8 cellular contexts compared by ENCODE assay signal in genomic region chr15:90234519-90234988, GRCh38. TPM values are rescaled to one million over a fixed set of nuclear protein-coding genes. Genes with fewer than 3 reads are reported as not detected.
A peak's percentile ranks its signal among the peaks of the same experiment; 100 is the strongest.
DNase-seq lines count a peak whose midpoint lies in the region; ATAC-seq, FAIRE-seq and TF ChIP-seq lines count a peak whose summit lies in the region.

No MANE protein-coding gene starts in this region.

- no peak for FAIRE-seq in frontal cortex (lab: Jason Lieb, UNC)

- POLR2A ChIA-PET in HEK293T (lab: Yijun Ruan, JAX) = interaction anchor here (0.9 to 3.1 kb wide), 11 partner anchors 9 to 132 kb away, joined by 3 to 37 read pairs (median 9); partner anchors contain the start of genes IDH2, NGRN, SEMA4B and TTLL13

- H3K36me3 ChIP-seq in GM06990 (ENCODE audit: control insufficient read depth, insufficient read depth, low read length) (peaks cover 6% of the 10 kb centered on the region), esophagus (ENCODE audit: control insufficient read depth in 2 of 2, insufficient read depth in 2 of 2, low read length in 1 of 2) (peaks cover 0 to 12% of the 10 kb centered on the region in 2 donors), psoas muscle (ENCODE audit: insufficient read depth in 1 of 2, low read depth in 1 of 2) (peaks cover 8 to 56% of the 10 kb centered on the region in 2 donors)

- 7 to 16% methylated on average over 10 of the region's 10 CpGs for WGBS in esophagus, 2 donors
- 17 to 24% (median 17%) methylated on average over 10 of the region's 10 CpGs for WGBS in psoas muscle, 3 donors

- ATAC-seq in psoas muscle (no peak), HG03457 (IDR thresholded peaks at IDR 0.05; ENCODE audit: unreplicated experiment) (no peak)

- H3K27ac ChIP-seq in esophagus (ENCODE audit: low read depth in 2 of 2, low read length in 1 of 2) (peak overlapping the region; percentile 83 to 88), psoas muscle (peak overlapping the region; percentile 94)

- intact Hi-C loops in psoas muscle (cut with DNase I) = no loop called here

- no peak for DNase-seq in GM06990 (ENCODE audit: extremely low read depth, insufficient read length)
- peak; percentile 66 for DNase-seq in OCI-M1 (lab: John Stamatoyannopoulos, UW)
- no peak for DNase-seq in psoas muscle
- DNase-seq in stimulated activated naive CD4-positive, alpha-beta T cell (lab: John Stamatoyannopoulos, UW) = no peak
- DNase-seq in frontal cortex (ENCODE audit: low spot score in 2 of 2) = no peak
- no peak for DNase-seq in HEK293T (ENCODE audit: extremely low spot score)

- CTCF ChIA-PET in HEK293T (lab: Yijun Ruan, JAX) = interaction anchor here (1.2 to 5.1 kb wide), 2 partner anchors 13 to 20 kb away, joined by 5 to 37 read pairs; no protein-coding TSS in a partner anchor

- H3K4me3 ChIP-seq in GM06990 (replicated peaks; ENCODE audit: low read depth, low read length) (peak overlapping the region; percentile 72), esophagus (ENCODE audit: low read depth in 1 of 2, low read length in 2 of 2) (peak overlapping the region; percentile 38 to 59), psoas muscle (peak overlapping the region; percentile 86)

- H3K4me1 ChIP-seq in esophagus (ENCODE audit: control insufficient read depth in 2 of 2, insufficient read depth in 2 of 2, low read length in 1 of 2) = peaks cover 4 to 23% of the 10 kb centered on the region in 2 donors
- H3K4me1 ChIP-seq in psoas muscle = peaks cover 39% of the 10 kb centered on the region

- H3K9me3 ChIP-seq in esophagus (ENCODE audit: control insufficient read depth in 2 of 2, insufficient read depth in 1 of 2, low read depth in 1 of 2, low read length in 1 of 2) = no peaks in the 10 kb centered on the region
- H3K9me3 ChIP-seq in psoas muscle = no peaks in the 10 kb centered on the region

- H3K27me3 ChIP-seq in GM06990 (replicated peaks; ENCODE audit: control insufficient read depth, insufficient read depth, low read length) (no peaks in the 10 kb centered on the region), esophagus (ENCODE audit: control insufficient read depth in 1 of 2, insufficient read depth in 2 of 2, low read length in 2 of 2) (no peaks in the 10 kb centered on the region), psoas muscle (ENCODE audit: insufficient read depth in 3 of 3, low read length in 2 of 3) (no peaks in the 10 kb centered on the region)

- TF ChIP-seq CTCF in GM06990 (IDR thresholded peaks at IDR 0.05; ENCODE audit: insufficient read depth, low read length, poor library complexity, severe bottlenecking) (no peak), psoas muscle (IDR thresholded peaks at IDR 0.05) (no peak)

TF ChIP-seq in HEK293T, 16 proteins besides CTCF, POLR2A, EP300 and RAD21:
- TF ChIP-seq SP1 (IDR thresholded peaks at IDR 0.05) = no peak
- no peak for TF ChIP-seq FOXA1 (IDR thresholded peaks at IDR 0.05)
- TF ChIP-seq HDGF (IDR thresholded peaks at IDR 0.05; ENCODE audit: borderline replicate concordance) = no peak
- no peak for TF ChIP-seq ARNT (IDR thresholded peaks at IDR 0.05)
- TF ChIP-seq L3MBTL2 (conservative IDR thresholded peaks at IDR 0.05) = no peak
- no peak for TF ChIP-seq LEF1 (IDR thresholded peaks at IDR 0.05; ENCODE audit: borderline replicate concordance)
- TF ChIP-seq PKNOX1 (IDR thresholded peaks at IDR 0.05) = no peak
- TF ChIP-seq CTBP1 (IDR thresholded peaks at IDR 0.05; ENCODE audit: borderline replicate concordance) = no peak

RNA-seq across cellular contexts. Expression of gene GDPGP1, which starts 0.5 kb away (rescaled TPM):
- polyA plus RNA-seq in esophagus (1 to 10 TPM; 2.1 to 2.2 TPM), psoas muscle (1 to 10 TPM in 2 of 3 donors, under 1 TPM in 1; 0.96 to 5.9 (median 3.1) TPM)
- total RNA-seq in psoas muscle (1 to 10 TPM; 1.3 to 4.5 (median 2.6) TPM), frontal cortex (4.9 TPM)

RNA-seq across cellular contexts. Expression of gene CIB1, which starts 0.8 kb away (rescaled TPM):
- polyA plus RNA-seq in esophagus (100 to 1,000 TPM in 1 of 2 donors, 10 to 100 TPM in 1; 88.5 to 121 TPM), psoas muscle (100 to 1,000 TPM in 1 of 3 donors, 10 to 100 TPM in 2; 72.0 to 154 (median 96.5) TPM)
- total RNA-seq in psoas muscle (10 to 100 TPM; 45.7 to 58.1 (median 56.6) TPM), frontal cortex (3.7 TPM)

RNA-seq across cellular contexts. Expression of gene TTLL13, which starts 14.8 kb away (rescaled TPM):
- under 1 TPM; 0.04 to 0.07 TPM for polyA plus RNA-seq in esophagus
- total RNA-seq in psoas muscle = under 1 TPM in 2 of 4 donors, not detected in 2; 0.08 to 0.69 TPM
- polyA plus RNA-seq in psoas muscle = under 1 TPM; 0.03 to 0.13 (median 0.05) TPM
- total RNA-seq in frontal cortex = under 0.01 TPM

RNA-seq across cellular contexts. Expression of gene NGRN, which starts 30.9 kb away (rescaled TPM):
- polyA plus RNA-seq in esophagus = 10 to 100 TPM; 25.7 to 36.6 TPM
- 100 to 1,000 TPM; 188 to 219 (median 200) TPM for total RNA-seq in psoas muscle
- 100 to 1,000 TPM; 212 to 298 (median 221) TPM for polyA plus RNA-seq in psoas muscle
- 226 TPM for total RNA-seq in frontal cortex

RNA-seq across cellular contexts. Expression of gene SEMA4B, which starts 33.4 kb away (rescaled TPM):
- polyA plus RNA-seq in esophagus (100 to 1,000 TPM in 1 of 2 donors, 10 to 100 TPM in 1; 90.5 to 121 TPM), psoas muscle (1 to 10 TPM; 1.4 to 3.3 (median 1.8) TPM)
- total RNA-seq in psoas muscle (10 to 100 TPM in 1 of 4 donors, 1 to 10 TPM in 3; 4.4 to 10.8 (median 4.5) TPM), frontal cortex (35.5 TPM)

Comparison
In these comparisons a context has a peak if more than half of its experiments do, and no peak if none do; other contexts are left out.
1. RNA of gene CIB1, which starts 0.8 kb away (total RNA-seq): 45.7 to 58.1 TPM in psoas muscle; 3.7 TPM in frontal cortex (single experiment); every median in the first group is over 10 times any median in the second.
2. Peak in every context shown above with its lines, with median percentiles within 50 percentile points of each other: H3K4me3 ChIP-seq.